Comparison of ENCODE assay signal across 9 cellular contexts in the genomic region with DNA sequence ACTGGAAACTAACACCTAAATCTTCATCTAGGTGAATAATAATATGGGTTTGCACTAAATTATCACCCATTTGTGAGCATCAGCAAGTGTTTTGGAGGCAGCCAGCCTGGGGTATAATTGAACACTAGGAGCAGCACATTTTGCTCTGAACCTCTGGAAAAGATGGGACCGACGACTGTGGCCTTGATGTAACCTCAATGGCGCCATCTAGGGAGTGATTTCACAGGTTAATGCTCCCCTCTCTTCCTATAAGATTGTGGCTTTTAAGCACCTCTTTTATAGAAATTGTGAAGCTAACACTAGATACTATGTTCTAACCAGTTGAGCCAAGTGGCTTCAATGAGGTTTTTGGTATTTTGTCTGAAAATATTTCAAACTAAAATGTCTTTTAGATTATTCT.
DNase-seq lines count a peak whose midpoint lies in the region; ATAC-seq, FAIRE-seq and TF ChIP-seq lines count a peak whose summit lies in the region.
"Had no signal": no experiment of that assay in that cellular context is flagged by ENCODE, and none has a peak within 500 bp of the region (broad histone marks: within the 10 kb centered on the region; RNA-seq: fewer than 3 reads in every experiment).

No MANE protein-coding gene starts in this region.

- POLR2A ChIA-PET in K562 (lab: Yijun Ruan, JAX) = no interaction called here

- no TSS peak for BruUV-seq in K562 (replicated peaks; lab: Mats Ljungman, UMichigan)

- H3K79me2 ChIP-seq in K562 (ENCODE audit: control insufficient read depth, insufficient read depth, low read length) = no peaks in the 10 kb centered on the region

- no peak overlapping the region for H2AFZ ChIP-seq in K562 (ENCODE audit: low read depth, low read length)

- no peaks in the 10 kb centered on the region for H3K27me3 Mint-ChIP-seq in activated naive CD4-positive, alpha-beta T cell treated with anti-CD3 and anti-CD28 coated beads for 36 hours (ENCODE audit: low read depth)
- H3K27me3 Mint-ChIP-seq: B cell had no signal

- no peaks in the 10 kb centered on the region for H3K27me3 ChIP-seq in K562 (ENCODE audit: control insufficient read depth in 2 of 2, insufficient read depth in 2 of 2, low read length in 2 of 2)

- no peaks in the 10 kb centered on the region for H3K9me1 ChIP-seq in K562 (ENCODE audit: control insufficient read depth, insufficient read depth, low read length)

- peak; percentile 23 for DNase-seq in activated naive CD4-positive, alpha-beta T cell treated with anti-CD3 and anti-CD28 coated beads for 36 hours
- no peak for DNase-seq in activated naive CD4-positive, alpha-beta T cell treated with Interleukin-2 at 50 U/mL for 16 hours
- DNase-seq in NCI-H2081 treated with DMSO at 0.1 percent for 48 hours (lab: John Stamatoyannopoulos, UW) (peak; percentile 81), K562 (ENCODE audit: extremely low read depth in 1 of 4, low spot score in 3 of 4) (peak; percentile 9 to 32 (median 18)), superior temporal gyrus (ENCODE audit: extremely low spot score) (peak; percentile 50), coronary artery (ENCODE audit: low spot score) (no peak)

- no peaks in the 10 kb centered on the region for H3K36me3 ChIP-seq in K562 (ENCODE audit: control insufficient read depth, insufficient read depth, low read length)

- TF ChIP-seq CTCF in K562 (IDR thresholded peaks at IDR 0.05 in 2 of 3, conservative IDR thresholded peaks at IDR 0.05 in 1 of 3; ENCODE audit: insufficient read depth in 2 of 3, low read depth in 1 of 3, low read length in 3 of 3) = peak; percentile 12 to 26 (median 21); a peak in 3 of 6 replicates
- no peak for TF ChIP-seq CTCF in coronary artery (IDR thresholded peaks at IDR 0.05)

- H4K20me1 ChIP-seq in K562 (replicated peaks; ENCODE audit: control insufficient read depth, insufficient read depth, low read length) = no peaks in the 10 kb centered on the region

- 2% methylated on average over 3 of the region's 3 CpGs for WGBS in K562 (ENCODE audit: insufficient coverage, low coverage, missing lambda C conversion rate)

- no peak overlapping the region for H3K27ac ChIP-seq in K562 (ENCODE audit: extremely low read depth, low read depth, low read length)
- H3K27ac ChIP-seq in coronary artery = no peak overlapping the region

- TF ChIP-seq POLR2A in K562 (conservative IDR thresholded peaks at IDR 0.05) = no peak

- H3K4me3 ChIP-seq in K562 (no peak overlapping the region), coronary artery (no peak overlapping the region)

- no peak overlapping the region for H3K9ac ChIP-seq in K562 (ENCODE audit: insufficient read depth in 1 of 2, low read depth in 2 of 2, low read length in 2 of 2)

- no peak overlapping the region for H3K4me2 ChIP-seq in K562 (ENCODE audit: insufficient read depth, low read length)

- intact Hi-C loops in activated naive CD4-positive, alpha-beta T cell treated with anti-CD3 and anti-CD28 coated beads for 36 hours (cut with micrococcal nuclease) = loop anchor here (1.0 to 10.0 kb wide), 2 partner anchors 198 to 225 kb away; no protein-coding TSS in a partner anchor
- intact Hi-C loops in K562 (cut with micrococcal nuclease) = loop anchor here (2.0 kb wide), 1 partner anchor 224 kb away; no protein-coding TSS in a partner anchor

- no peaks in the 10 kb centered on the region for H3K9me3 Mint-ChIP-seq in activated naive CD4-positive, alpha-beta T cell treated with anti-CD3 and anti-CD28 coated beads for 36 hours

- ATAC-seq in K562 = 0 out of 3 replicates have a peak, but pooled peaks have one; percentile 27
- no peak for ATAC-seq in GM18520 (IDR thresholded peaks at IDR 0.05; ENCODE audit: unreplicated experiment)
- no peak for ATAC-seq in HG02678 (IDR thresholded peaks at IDR 0.05; ENCODE audit: unreplicated experiment)

- TF ChIP-seq EP300 in K562 (IDR thresholded peaks at IDR 0.05; ENCODE audit: low read length) = no peak

- no peaks in the 10 kb centered on the region for H3K4me1 Mint-ChIP-seq in activated naive CD4-positive, alpha-beta T cell treated with anti-CD3 and anti-CD28 coated beads for 36 hours (ENCODE audit: low read depth)
- H3K4me1 Mint-ChIP-seq: B cell had no signal

- CTCF ChIA-PET in activated naive CD4-positive, alpha-beta T cell treated with anti-CD3 and anti-CD28 coated beads for 36 hours (lab: Charles Lee) = no interaction called here
- CTCF ChIA-PET in K562 (lab: Yijun Ruan, JAX; ENCODE audit: low intra/inter-chr PET ratio) = interaction anchor here (0.8 kb wide), 1 partner anchor 225 kb away, joined by 3 read pairs; no protein-coding TSS in a partner anchor

- H3K9me3 ChIP-seq in K562 (replicated peaks; ENCODE audit: control insufficient read depth, insufficient read depth, low read depth, low read length) = no peaks in the 10 kb centered on the region

- peak in 1 of 2 experiments; percentile 26; a peak in 2 of 4 replicates for TF ChIP-seq RAD21 in K562 (CRISPR knock-in tag; conservative IDR thresholded peaks at IDR 0.05 in 1 of 2, IDR thresholded peaks at IDR 0.05 in 1 of 2)

- no peak for FAIRE-seq in K562 (lab: Jason Lieb, UNC)

- H3K4me3 Mint-ChIP-seq in activated naive CD4-positive, alpha-beta T cell treated with anti-CD3 and anti-CD28 coated beads for 36 hours = no peak overlapping the region
- H3K4me3 Mint-ChIP-seq: B cell had no signal

- in situ Hi-C loops in K562 (cut with MboI) = no loop called here

- no peaks in the 10 kb centered on the region for H3K36me3 Mint-ChIP-seq in activated naive CD4-positive, alpha-beta T cell treated with anti-CD3 and anti-CD28 coated beads for 36 hours (ENCODE audit: low read depth)

- H3K27ac Mint-ChIP-seq in activated naive CD4-positive, alpha-beta T cell treated with anti-CD3 and anti-CD28 coated beads for 36 hours = no peak overlapping the region
- H3K27ac Mint-ChIP-seq: B cell had no signal

- no peaks in the 10 kb centered on the region for H3K4me1 ChIP-seq in K562 (replicated peaks in 1 of 2; ENCODE audit: control insufficient read depth in 2 of 2, insufficient read depth in 2 of 2, low read length in 2 of 2)

TF ChIP-seq in K562, 482 proteins besides CTCF, POLR2A, EP300 and RAD21 (continues in another document):
- TF ChIP-seq ZFX (CRISPR knock-in tag; IDR thresholded peaks at IDR 0.05) (no peak), HDAC8 (tag; IDR thresholded peaks at IDR 0.05) (no peak), MTA2 (IDR thresholded peaks at IDR 0.05; ENCODE audit: low read depth) (no peak), ZFP1 (CRISPR knock-in tag; IDR thresholded peaks at IDR 0.05) (no peak), NFRKB (IDR thresholded peaks at IDR 0.05; ENCODE audit: low read depth) (no peak), YY1 (IDR thresholded peaks at IDR 0.05; ENCODE audit: borderline replicate concordance in 1 of 3, control insufficient read depth in 1 of 3, extremely low read depth in 1 of 3, insufficient read depth in 3 of 3, insufficient read length in 1 of 3, insufficient replicate concordance in 2 of 3, low read depth in 1 of 3, low read length in 2 of 3) (no peak), TEAD1 (CRISPR knock-in tag; IDR thresholded peaks at IDR 0.05) (no peak), FOXJ3 (CRISPR knock-in tag; IDR thresholded peaks at IDR 0.05) (no peak), GATAD2A (IDR thresholded peaks at IDR 0.05) (no peak), HNRNPH1 (optimal IDR thresholded peaks at IDR 0.05; ENCODE audit: low read depth, low read length) (no peak), ZNF695 (CRISPR knock-in tag; IDR thresholded peaks at IDR 0.05) (no peak), GTF2A2 (tag; IDR thresholded peaks at IDR 0.05) (no peak)
- TF ChIP-seq, protein P1, sequence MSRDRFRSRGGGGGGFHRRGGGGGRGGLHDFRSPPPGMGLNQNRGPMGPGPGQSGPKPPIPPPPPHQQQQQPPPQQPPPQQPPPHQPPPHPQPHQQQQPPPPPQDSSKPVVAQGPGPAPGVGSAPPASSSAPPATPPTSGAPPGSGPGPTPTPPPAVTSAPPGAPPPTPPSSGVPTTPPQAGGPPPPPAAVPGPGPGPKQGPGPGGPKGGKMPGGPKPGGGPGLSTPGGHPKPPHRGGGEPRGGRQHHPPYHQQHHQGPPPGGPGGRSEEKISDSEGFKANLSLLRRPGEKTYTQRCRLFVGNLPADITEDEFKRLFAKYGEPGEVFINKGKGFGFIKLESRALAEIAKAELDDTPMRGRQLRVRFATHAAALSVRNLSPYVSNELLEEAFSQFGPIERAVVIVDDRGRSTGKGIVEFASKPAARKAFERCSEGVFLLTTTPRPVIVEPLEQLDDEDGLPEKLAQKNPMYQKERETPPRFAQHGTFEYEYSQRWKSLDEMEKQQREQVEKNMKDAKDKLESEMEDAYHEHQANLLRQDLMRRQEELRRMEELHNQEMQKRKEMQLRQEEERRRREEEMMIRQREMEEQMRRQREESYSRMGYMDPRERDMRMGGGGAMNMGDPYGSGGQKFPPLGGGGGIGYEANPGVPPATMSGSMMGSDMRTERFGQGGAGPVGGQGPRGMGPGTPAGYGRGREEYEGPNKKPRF (IDR thresholded peaks at IDR 0.05; ENCODE audit: low read depth, low read length) = no peak
- TF ChIP-seq, protein P2, sequence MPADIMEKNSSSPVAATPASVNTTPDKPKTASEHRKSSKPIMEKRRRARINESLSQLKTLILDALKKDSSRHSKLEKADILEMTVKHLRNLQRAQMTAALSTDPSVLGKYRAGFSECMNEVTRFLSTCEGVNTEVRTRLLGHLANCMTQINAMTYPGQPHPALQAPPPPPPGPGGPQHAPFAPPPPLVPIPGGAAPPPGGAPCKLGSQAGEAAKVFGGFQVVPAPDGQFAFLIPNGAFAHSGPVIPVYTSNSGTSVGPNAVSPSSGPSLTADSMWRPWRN (IDR thresholded peaks at IDR 0.05; ENCODE audit: low read depth) = no peak
- TF ChIP-seq, protein P3, sequence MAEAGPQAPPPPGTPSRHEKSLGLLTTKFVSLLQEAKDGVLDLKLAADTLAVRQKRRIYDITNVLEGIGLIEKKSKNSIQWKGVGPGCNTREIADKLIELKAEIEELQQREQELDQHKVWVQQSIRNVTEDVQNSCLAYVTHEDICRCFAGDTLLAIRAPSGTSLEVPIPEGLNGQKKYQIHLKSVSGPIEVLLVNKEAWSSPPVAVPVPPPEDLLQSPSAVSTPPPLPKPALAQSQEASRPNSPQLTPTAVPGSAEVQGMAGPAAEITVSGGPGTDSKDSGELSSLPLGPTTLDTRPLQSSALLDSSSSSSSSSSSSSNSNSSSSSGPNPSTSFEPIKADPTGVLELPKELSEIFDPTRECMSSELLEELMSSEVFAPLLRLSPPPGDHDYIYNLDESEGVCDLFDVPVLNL (CRISPR knock-in tag; IDR thresholded peaks at IDR 0.05; ENCODE audit: low read depth) = no peak

Comparison
In these comparisons a context has a peak if more than half of its experiments do, and no peak if none do; other contexts are left out.
1. DNase-seq: peak in activated naive CD4-positive, alpha-beta T cell treated with anti-CD3 and anti-CD28 coated beads for 36 hours (single experiment), NCI-H2081 treated with DMSO at 0.1 percent for 48 hours (single experiment), K562 (4 of 4) and superior temporal gyrus (single experiment); none in activated naive CD4-positive, alpha-beta T cell treated with Interleukin-2 at 50 U/mL for 16 hours (single experiment) and coronary artery (single experiment).